ENCODE assay signal across 14 cellular contexts in the genomic region with DNA sequence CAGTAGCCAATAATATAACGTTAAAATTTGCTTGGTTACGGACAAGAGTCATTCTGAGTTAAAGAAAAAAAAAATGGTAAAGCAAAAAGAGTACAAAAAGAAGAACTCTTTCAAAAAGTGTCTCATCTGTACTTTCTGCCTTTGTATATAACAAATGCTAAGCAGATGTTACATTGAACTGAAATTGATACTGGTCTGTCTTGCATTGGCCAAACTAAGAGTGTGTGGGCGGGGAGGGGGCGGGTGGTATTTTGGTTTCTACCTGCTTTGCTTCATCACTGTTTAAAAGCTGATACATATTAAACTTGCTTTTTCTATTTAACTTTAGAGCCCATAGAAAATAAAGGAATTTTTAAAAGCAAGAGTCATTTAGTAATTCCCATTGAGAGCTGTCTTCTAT.
"Had no signal": no experiment of that assay in that cellular context is flagged by ENCODE, and none has a peak within 500 bp of the region (broad histone marks: within the 10 kb centered on the region; RNA-seq: fewer than 3 reads in every experiment).

No MANE protein-coding gene starts in this region.

- ATAC-seq: activated CD8-positive, alpha-beta T cell treated with anti-CD3 and anti-CD28 coated beads, Interleukin-2, amount 10 ng/mL, durations not matched to agents 7 days and 5 days; activated naive CD8-positive, alpha-beta T cell treated with anti-CD3 and anti-CD28 coated beads, Interleukin-2, amount 50 U/mL, for 24 hours; foreskin keratinocyte; left cardiac atrium; stimulated activated effector memory CD8-positive, alpha-beta T cell treated with anti-CD3 and anti-CD28 coated beads, Interleukin-12 subunit alpha, Interleukin-12 subunit beta, amount 100 ng/mL, for 72 hours had no signal

- H3K4me3 ChIP-seq: cardiac muscle cell, esophagus squamous epithelium, tibial artery, vagina had no signal

- H3K9me3 ChIP-seq: vagina had no signal

- H3K27me3 ChIP-seq: cardiac muscle cell, esophagus squamous epithelium, foreskin keratinocyte, tibial artery, vagina had no signal

- H3K36me3 ChIP-seq: cardiac muscle cell, esophagus squamous epithelium, tibial artery, vagina had no signal

- H3K4me1 ChIP-seq: esophagus squamous epithelium had no signal

- H3K27ac ChIP-seq: cardiac muscle cell, esophagus squamous epithelium, foreskin keratinocyte, tibial artery, vagina had no signal

- DNase-seq: activated CD4-positive, alpha-beta T cell treated with anti-CD3 and anti-CD28 coated beads for 48 hours; activated CD8-positive, alpha-beta memory T cell treated with anti-CD3 and anti-CD28 coated beads, Interleukin-2, amount 50 U/mL, for 48 hours; activated CD8-positive, alpha-beta T cell treated with anti-CD3 and anti-CD28 coated beads, Interleukin-2, amount 10 ng/mL, durations not matched to agents 7 days and 5 days; activated naive CD8-positive, alpha-beta T cell treated with anti-CD3 and anti-CD28 coated beads, Interleukin-2, amount 50 U/mL, for 24 hours; esophagus squamous epithelium; foreskin keratinocyte; left cardiac atrium; naive B cell; posterior cingulate gyrus; small intestine; tibial artery had no signal
